13 cellular contexts compared by ENCODE assay signal in genomic region chr3:143266936-143267335, GRCh38.
DNase-seq lines count a peak whose midpoint lies in the region; ATAC-seq and TF ChIP-seq lines count a peak whose summit lies in the region.
"Had no signal": no experiment of that assay in that cellular context is flagged by ENCODE, and none has a peak within 500 bp of the region (broad histone marks: within the 10 kb centered on the region; RNA-seq: fewer than 3 reads in every experiment).

No MANE protein-coding gene starts in this region.

- no peak for TF ChIP-seq POLR2A in erythroblast (IDR thresholded peaks at IDR 0.05; ENCODE audit: low read length)
- no peak for TF ChIP-seq POLR2A in right lobe of liver (IDR thresholded peaks at IDR 0.05)

- H3K4me3 ChIP-seq in Karpas-422 (ENCODE audit: low read length) (no peak overlapping the region), right lobe of liver (no peak overlapping the region)
- H3K4me3 ChIP-seq: GM23338, testis had no signal

- H3K27me3 Mint-ChIP-seq in stimulated activated memory B cell treated with anti-CD40 and anti-IgM and Interleukin-4, amounts not matched to agents 10 μg/mL and 1 μg/mL and 100 μg/mL, for 72 hours: no peaks in the 10 kb centered on the region
- H3K27me3 Mint-ChIP-seq: activated CD4-positive, alpha-beta T cell treated with anti-CD3 and anti-CD28 coated beads, Interleukin-2, amount 10 ng/mL, durations not matched to agents 7 days and 5 days had no signal

- no peaks in the 10 kb centered on the region for H3K36me3 Mint-ChIP-seq in stimulated activated memory B cell treated with anti-CD40 and anti-IgM and Interleukin-4, amounts not matched to agents 10 μg/mL and 1 μg/mL and 100 μg/mL, for 72 hours

- ATAC-seq in GM19043 (IDR thresholded peaks at IDR 0.05; ENCODE audit: low read depth, unreplicated experiment): peak; percentile 73
- ATAC-seq in HG02642 (IDR thresholded peaks at IDR 0.05; ENCODE audit: poor library complexity, unreplicated experiment): peak; percentile 58
- peak; percentile 68 for ATAC-seq in stimulated activated memory B cell treated with anti-CD40 and anti-IgM and Interleukin-4, amounts not matched to agents 10 μg/mL and 1 μg/mL and 100 μg/mL, for 72 hours
- ATAC-seq in right lobe of liver: no peak
- ATAC-seq: GM23338 had no signal

- no peak overlapping the region for H2AFZ ChIP-seq in Karpas-422 (ENCODE audit: low read length)
- H2AFZ ChIP-seq: GM23338 had no signal

- no peak overlapping the region for H3K4me3 Mint-ChIP-seq in stimulated activated memory B cell treated with anti-CD40 and anti-IgM and Interleukin-4, amounts not matched to agents 10 μg/mL and 1 μg/mL and 100 μg/mL, for 72 hours
- H3K4me3 Mint-ChIP-seq: activated CD4-positive, alpha-beta T cell treated with anti-CD3 and anti-CD28 coated beads, Interleukin-2, amount 10 ng/mL, durations not matched to agents 7 days and 5 days; GM23338 had no signal

- H3K79me2 ChIP-seq in Karpas-422 (ENCODE audit: low read length): no peaks in the 10 kb centered on the region

- no peak overlapping the region for H3K27ac Mint-ChIP-seq in stimulated activated memory B cell treated with anti-CD40 and anti-IgM and Interleukin-4, amounts not matched to agents 10 μg/mL and 1 μg/mL and 100 μg/mL, for 72 hours
- H3K27ac Mint-ChIP-seq: activated CD4-positive, alpha-beta T cell treated with anti-CD3 and anti-CD28 coated beads, Interleukin-2, amount 10 ng/mL, durations not matched to agents 7 days and 5 days; GM23338 had no signal

- H3K4me1 Mint-ChIP-seq in stimulated activated memory B cell treated with anti-CD40 and anti-IgM and Interleukin-4, amounts not matched to agents 10 μg/mL and 1 μg/mL and 100 μg/mL, for 72 hours: peaks cover 7% of the 10 kb centered on the region
- H3K4me1 Mint-ChIP-seq: GM23338 had no signal

- H4K20me1 ChIP-seq in Karpas-422 (ENCODE audit: insufficient read depth, low read depth, low read length): no peaks in the 10 kb centered on the region

- no peak overlapping the region for H3K9ac ChIP-seq in Karpas-422 (ENCODE audit: low read length)

- peak; percentile 72 for DNase-seq in Karpas-422
- DNase-seq in Kasumi-1 (lab: John Stamatoyannopoulos, UW): no peak
- no peak for DNase-seq in erythroblast (lab: John Stamatoyannopoulos, UW)
- no peak for DNase-seq in NK-92 (lab: John Stamatoyannopoulos, UW; ENCODE audit: unreplicated experiment)
- no peak for DNase-seq in right lobe of liver
- DNase-seq: activated CD4-positive, alpha-beta T cell treated with anti-CD3 and anti-CD28 coated beads, Interleukin-2, amount 10 ng/mL, durations not matched to agents 7 days and 5 days; NCI-H1092; testis had no signal

- H3K27ac ChIP-seq in Karpas-422 (ENCODE audit: low read length): no peak overlapping the region
- H3K27ac ChIP-seq in right lobe of liver: no peak overlapping the region
- H3K27ac ChIP-seq: HL-60, testis had no signal

- no peaks in the 10 kb centered on the region for H3K36me3 ChIP-seq in Karpas-422 (ENCODE audit: insufficient read depth, low read length)
- H3K36me3 ChIP-seq in right lobe of liver: no peaks in the 10 kb centered on the region

- H3K9me3 ChIP-seq in Karpas-422 (ENCODE audit: low read length) (no peaks in the 10 kb centered on the region), right lobe of liver (no peaks in the 10 kb centered on the region)
- H3K9me3 ChIP-seq: testis had no signal

- H3K4me2 ChIP-seq in Karpas-422 (ENCODE audit: low read depth, low read length, poor library complexity, severe bottlenecking): peak overlapping the region; percentile 6
- H3K4me2 ChIP-seq: GM23338 had no signal

- TF ChIP-seq CTCF in right lobe of liver (IDR thresholded peaks at IDR 0.05): no peak

- no peaks in the 10 kb centered on the region for H3K9me3 Mint-ChIP-seq in stimulated activated memory B cell treated with anti-CD40 and anti-IgM and Interleukin-4, amounts not matched to agents 10 μg/mL and 1 μg/mL and 100 μg/mL, for 72 hours
- H3K9me3 Mint-ChIP-seq: activated CD4-positive, alpha-beta T cell treated with anti-CD3 and anti-CD28 coated beads, Interleukin-2, amount 10 ng/mL, durations not matched to agents 7 days and 5 days; GM23338 had no signal

- H3K9me2 ChIP-seq in Karpas-422 (replicated peaks; ENCODE audit: insufficient read depth, low read length): no peaks in the 10 kb centered on the region

- H3K27me3 ChIP-seq in Karpas-422 (ENCODE audit: low read length) (no peaks in the 10 kb centered on the region), right lobe of liver (no peaks in the 10 kb centered on the region)
- H3K27me3 ChIP-seq: testis had no signal

- peaks cover 55% of the 10 kb centered on the region for H3K4me1 ChIP-seq in Karpas-422 (ENCODE audit: low read length)
- H3K4me1 ChIP-seq in right lobe of liver: no peaks in the 10 kb centered on the region
- H3K4me1 ChIP-seq: testis had no signal

- intact Hi-C loops in right lobe of liver (cut with DNase I): no loop called here

Comparison
In these comparisons a context has a peak if more than half of its experiments do, and no peak if none do; other contexts are left out.
1. ATAC-seq: peak in GM19043 (single experiment), HG02642 (single experiment) and stimulated activated memory B cell treated with anti-CD40 and anti-IgM and Interleukin-4, amounts not matched to agents 10 μg/mL and 1 μg/mL and 100 μg/mL, for 72 hours (single experiment); none in right lobe of liver (0 of 4).